ENCODE assay signal across 8 cellular contexts in genomic region chr11:22432331-22433065, GRCh38.
DNase-seq lines count a peak whose midpoint lies in the region; ATAC-seq, FAIRE-seq and TF ChIP-seq lines count a peak whose summit lies in the region.

No MANE protein-coding gene starts in this region.

- peaks cover 4 to 9% (median 8%) of the 10 kb centered on the region in 3 donors for H3K4me1 ChIP-seq in skeletal muscle tissue (ENCODE audit: control insufficient read depth in 3 of 3, insufficient read depth in 3 of 3, low read length in 3 of 3)

- peak overlapping the region; percentile 26 to 63 (median 42) for H3K9ac ChIP-seq in skeletal muscle tissue (ENCODE audit: low read depth in 1 of 3, low read length in 3 of 3)

- no peaks in the 10 kb centered on the region for H3K27me3 ChIP-seq in skeletal muscle tissue (ENCODE audit: control insufficient read depth in 3 of 3, insufficient read depth in 3 of 3, low read length in 3 of 3)

- ATAC-seq in HG02884 (IDR thresholded peaks at IDR 0.05; ENCODE audit: unreplicated experiment) = no peak

- peak overlapping the region; percentile 45 for H3K4me3 Mint-ChIP-seq in activated T-cell treated with anti-CD3 and anti-CD28 coated beads, Interleukin-2, amount 50 U/mL, for 24 hours

- H3K36me3 ChIP-seq in skeletal muscle tissue (ENCODE audit: control insufficient read depth in 3 of 3, insufficient read depth in 3 of 3, low read length in 3 of 3) = no peaks in the 10 kb centered on the region

- H3K36me3 Mint-ChIP-seq in activated T-cell treated with anti-CD3 and anti-CD28 coated beads, Interleukin-2, amount 50 U/mL, for 24 hours (ENCODE audit: low read depth) = no peaks in the 10 kb centered on the region

- TF ChIP-seq CTCF in astrocyte of the cerebellum (IDR thresholded peaks at IDR 0.05; ENCODE audit: low read depth, low read length, missing control alignments) = no peak

- H3K27ac ChIP-seq in skeletal muscle tissue (ENCODE audit: low read depth, low read length) = no peak overlapping the region

- no peaks in the 10 kb centered on the region for H3K9me3 Mint-ChIP-seq in activated T-cell treated with anti-CD3 and anti-CD28 coated beads, Interleukin-2, amount 50 U/mL, for 24 hours

- no peak for FAIRE-seq in urothelium cell line (lab: Jason Lieb, UNC)

- peaks cover 33% of the 10 kb centered on the region for H3K27me3 Mint-ChIP-seq in activated T-cell treated with anti-CD3 and anti-CD28 coated beads, Interleukin-2, amount 50 U/mL, for 24 hours

- H3K4me3 ChIP-seq in astrocyte of the cerebellum (ENCODE audit: low read depth, low read length) = peak overlapping the region; percentile 43
- H3K4me3 ChIP-seq in iPS-18c (ENCODE audit: insufficient read depth, low read depth, low read length) = peak overlapping the region; percentile 25; the same call in 1 of the 2 replicates
- H3K4me3 ChIP-seq in skeletal muscle tissue (ENCODE audit: low read length in 3 of 3) = peak overlapping the region; percentile 58 to 74 (median 73)

- no peak overlapping the region for H3K27ac Mint-ChIP-seq in activated T-cell treated with anti-CD3 and anti-CD28 coated beads, Interleukin-2, amount 50 U/mL, for 24 hours

- in situ Hi-C loops in astrocyte of the cerebellum (cut with HindIII; ENCODE audit: low sequenced_read_pairs) = no loop called here

- H3K4me1 Mint-ChIP-seq in activated T-cell treated with anti-CD3 and anti-CD28 coated beads, Interleukin-2, amount 50 U/mL, for 24 hours (ENCODE audit: low read depth) = peaks cover 13% of the 10 kb centered on the region

- H3K9me3 ChIP-seq in iPS-18c (ENCODE audit: control insufficient read depth, insufficient read depth, low read length) = no peaks in the 10 kb centered on the region
- H3K9me3 ChIP-seq in skeletal muscle tissue (ENCODE audit: control insufficient read depth in 3 of 3, low read length in 3 of 3) = no peaks in the 10 kb centered on the region

- peak; percentile 28 for DNase-seq in activated T-cell treated with anti-CD3 and anti-CD28 coated beads, Interleukin-2, amount 50 U/mL, for 24 hours
- no peak for DNase-seq in activated T-cell treated with anti-CD3 and anti-CD28 coated beads, Interleukin-2, amount 50 U/mL, for 1 hour
- DNase-seq in astrocyte of the cerebellum (ENCODE audit: low read depth) (peak; percentile 12), urothelium cell line (ENCODE audit: low spot score) (no peak), SIG-M5 (lab: John Stamatoyannopoulos, UW) (no peak)

Comparison
In these comparisons a context has a peak if more than half of its experiments do, and no peak if none do; other contexts are left out.
1. DNase-seq: peak in activated T-cell treated with anti-CD3 and anti-CD28 coated beads, Interleukin-2, amount 50 U/mL, for 24 hours (single experiment) and astrocyte of the cerebellum (single experiment); none in activated T-cell treated with anti-CD3 and anti-CD28 coated beads, Interleukin-2, amount 50 U/mL, for 1 hour (single experiment), urothelium cell line (single experiment) and SIG-M5 (single experiment).
2. Peak in every context shown above with its lines, with median percentiles within 50 percentile points of each other: H3K4me3 ChIP-seq.